ENCODE assay signal across 13 cellular contexts in the genomic region with DNA sequence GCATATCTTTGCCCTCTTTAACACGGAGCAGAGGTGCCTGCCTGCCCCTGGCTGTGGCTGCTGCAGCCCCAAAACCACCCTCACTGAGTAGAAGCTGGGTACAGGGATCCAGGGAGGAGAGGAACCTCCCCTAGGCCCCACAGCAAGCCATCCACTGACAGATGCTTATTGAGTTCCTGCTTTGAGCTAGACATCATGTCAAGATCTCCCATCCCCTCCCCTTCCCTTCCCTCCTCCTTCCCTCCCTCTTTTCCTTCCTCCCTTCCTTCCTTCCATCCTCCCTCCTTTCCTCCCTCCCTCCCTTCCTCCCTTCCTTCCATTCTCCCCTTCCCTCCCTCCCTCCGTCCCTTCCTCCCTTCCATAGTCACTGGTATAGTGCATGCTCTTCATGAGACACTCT. TPM values are rescaled to one million over a fixed set of nuclear protein-coding genes. Genes with fewer than 3 reads are reported as not detected.
DNase-seq lines count a peak whose midpoint lies in the region; ATAC-seq, FAIRE-seq and TF ChIP-seq lines count a peak whose summit lies in the region.
"Had no signal": no experiment of that assay in that cellular context is flagged by ENCODE, and none has a peak within 500 bp of the region (broad histone marks: within the 10 kb centered on the region; RNA-seq: fewer than 3 reads in every experiment).

No MANE protein-coding gene starts in this region.

- H3K4me3 Mint-ChIP-seq in astrocyte (ENCODE audit: unreplicated experiment) (no peak overlapping the region), osteocyte (ENCODE audit: unreplicated experiment) (no peak overlapping the region)
- H3K4me3 Mint-ChIP-seq: effector memory CD8-positive, alpha-beta T cell; natural killer cell had no signal

- H2AK5ac ChIP-seq in IMR-90 (ENCODE audit: low read depth, low read length): peak overlapping the region; percentile 95

- intact Hi-C loops in IMR-90 (cut with micrococcal nuclease): no loop called here

- peak overlapping the region; percentile 14 for H2BK5ac ChIP-seq in IMR-90 (ENCODE audit: low read depth, low read length, poor library complexity, severe bottlenecking)

- FAIRE-seq in astrocyte (lab: Jason Lieb, UNC): no peak

- H3K18ac ChIP-seq in IMR-90 (ENCODE audit: low read depth, low read length): peak overlapping the region; percentile 12

- no peak overlapping the region for H3K56ac ChIP-seq in IMR-90 (ENCODE audit: extremely low read depth, insufficient read depth, low read length)

- H3K36me3 Mint-ChIP-seq in astrocyte (ENCODE audit: low read depth, unreplicated experiment) (peaks cover 12% of the 10 kb centered on the region), osteocyte (ENCODE audit: unreplicated experiment) (peaks cover 6% of the 10 kb centered on the region)
- H3K36me3 Mint-ChIP-seq: natural killer cell had no signal

- H3K27ac Mint-ChIP-seq in astrocyte (ENCODE audit: unreplicated experiment): no peak overlapping the region
- H3K27ac Mint-ChIP-seq in osteocyte (ENCODE audit: unreplicated experiment): peak overlapping the region; percentile 89
- H3K27ac Mint-ChIP-seq: natural killer cell had no signal

- peaks cover 0 to 15% of the 10 kb centered on the region in 2 experiments; a peak in 2 of 4 replicates for H3K79me1 ChIP-seq in IMR-90 (ENCODE audit: low read depth in 1 of 2, low read length in 2 of 2)

- peak overlapping the region; percentile 82 for H3K23ac ChIP-seq in IMR-90 (ENCODE audit: low read depth, low read length)

- H3K36me3 ChIP-seq in IMR-90 (ENCODE audit: control insufficient read depth, insufficient read depth, low read length) (no peaks in the 10 kb centered on the region), astrocyte (ENCODE audit: insufficient read depth, low read length) (no peaks in the 10 kb centered on the region)
- H3K36me3 ChIP-seq: adrenal gland had no signal

- H2BK15ac ChIP-seq in IMR-90 (ENCODE audit: low read depth, low read length): peak overlapping the region; percentile 98; the same call in 2 of the 3 replicates

- peak overlapping the region; percentile 78 for H3K4ac ChIP-seq in IMR-90 (ENCODE audit: low read depth, low read length)

- no peak for ATAC-seq in IMR-90 (ENCODE audit: low read depth)
- no peak for ATAC-seq in GM18858 (IDR thresholded peaks at IDR 0.05; ENCODE audit: unreplicated experiment)
- ATAC-seq: effector memory CD8-positive, alpha-beta T cell; natural killer cell had no signal

- H3K4me1 Mint-ChIP-seq in astrocyte (ENCODE audit: low read depth, unreplicated experiment) (peaks cover 14% of the 10 kb centered on the region), osteocyte (ENCODE audit: unreplicated experiment) (peaks cover 39% of the 10 kb centered on the region)

- H3K9ac ChIP-seq in IMR-90 (ENCODE audit: low read depth, low read length) (0 out of 2 replicates have a peak overlapping the region, but pooled peaks have one; percentile 12), astrocyte (ENCODE audit: low read length) (peak overlapping the region; percentile 21)

- H3K27me3 ChIP-seq in IMR-90 (ENCODE audit: control insufficient read depth, insufficient read depth, low read length): no peaks in the 10 kb centered on the region
- H3K27me3 ChIP-seq in astrocyte (ENCODE audit: insufficient read depth, low read length): no peaks in the 10 kb centered on the region
- H3K27me3 ChIP-seq: adrenal gland had no signal

- H3K4me1 ChIP-seq in IMR-90 (ENCODE audit: control insufficient read depth, insufficient read depth, low read length) (peaks cover 26% of the 10 kb centered on the region), astrocyte (ENCODE audit: insufficient read depth, low read length) (peaks cover 38% of the 10 kb centered on the region)

- H3K9me3 Mint-ChIP-seq in astrocyte (ENCODE audit: unreplicated experiment): no peaks in the 10 kb centered on the region
- H3K9me3 Mint-ChIP-seq in osteocyte (ENCODE audit: unreplicated experiment): no peaks in the 10 kb centered on the region
- H3K9me3 Mint-ChIP-seq: effector memory CD8-positive, alpha-beta T cell; natural killer cell had no signal

- no peaks in the 10 kb centered on the region for H3K27me3 Mint-ChIP-seq in astrocyte (ENCODE audit: low read depth, unreplicated experiment)
- H3K27me3 Mint-ChIP-seq in osteocyte (ENCODE audit: unreplicated experiment): no peaks in the 10 kb centered on the region

- H3K9me3 ChIP-seq in IMR-90 (ENCODE audit: control insufficient read depth, insufficient read depth, low read length) (no peaks in the 10 kb centered on the region), astrocyte (ENCODE audit: insufficient read depth, low read depth, low read length) (no peaks in the 10 kb centered on the region)
- H3K9me3 ChIP-seq: adrenal gland had no signal

- TF ChIP-seq CTCF in IMR-90 (conservative IDR thresholded peaks at IDR 0.05; ENCODE audit: low read depth, low read length) (no peak), astrocyte (IDR thresholded peaks at IDR 0.05; ENCODE audit: insufficient read depth, low read depth, low read length) (no peak), osteocyte (IDR thresholded peaks at IDR 0.05) (no peak)

- DNase-seq in IMR-90: no peak
- DNase-seq in astrocyte (ENCODE audit: low read depth): no peak
- no peak for DNase-seq in osteocyte (ENCODE audit: extremely low spot score, unreplicated experiment)
- no peak for DNase-seq in nucleus accumbens (lab: John Stamatoyannopoulos, UW)
- no peak for DNase-seq in anterior cingulate cortex (lab: John Stamatoyannopoulos, UW)
- DNase-seq: activated CD4-positive, alpha-beta T cell treated with anti-CD3 and anti-CD28 coated beads, Interleukin-2, amount 50 U/mL, for 4 hours; effector memory CD8-positive, alpha-beta T cell; natural killer cell; NCI-H2081; NCI-H524 treated with DMSO at 0.1 percent for 48 hours; SIG-M5 had no signal

- TF ChIP-seq RAD21 in IMR-90 (IDR thresholded peaks at IDR 0.05; ENCODE audit: low read length): no peak

- H4K91ac ChIP-seq in IMR-90 (ENCODE audit: insufficient read depth, low read depth, low read length): peak overlapping the region; percentile 94

- H4K8ac ChIP-seq in IMR-90 (ENCODE audit: low read depth in 2 of 2, low read length in 2 of 2): peak overlapping the region; percentile 91 to 99

- peak overlapping the region; percentile 85; the same call in 1 of the 2 replicates for H2BK120ac ChIP-seq in IMR-90 (ENCODE audit: low read depth, low read length)

- POLR2A ChIA-PET in IMR-90 (lab: Charles Lee; ENCODE audit: unreplicated experiment): no interaction called here

- peak overlapping the region; percentile 86 for H2AK9ac ChIP-seq in IMR-90 (replicated peaks; ENCODE audit: low read depth, low read length, poor library complexity)

- peak overlapping the region; percentile 86 for H4K5ac ChIP-seq in IMR-90 (ENCODE audit: low read depth, low read length)

- no peaks in the 10 kb centered on the region for H3K79me2 ChIP-seq in astrocyte (ENCODE audit: insufficient read depth, low read length)

- H3K4me3 ChIP-seq in IMR-90 (ENCODE audit: insufficient read depth, low read depth, low read length): no peak overlapping the region
- H3K4me3 ChIP-seq in astrocyte (ENCODE audit: insufficient read depth, low read depth, low read length): no peak overlapping the region
- H3K4me3 ChIP-seq: adrenal gland had no signal

- H4K20me1 ChIP-seq in IMR-90 (ENCODE audit: insufficient read depth, low read length) (no peaks in the 10 kb centered on the region), astrocyte (ENCODE audit: insufficient read depth, low read length) (no peaks in the 10 kb centered on the region)

- in situ Hi-C loops in IMR-90 (cut with MboI; ENCODE audit: low sequenced_read_pairs): no loop called here

- dilution Hi-C loops in IMR-90 (cut with HindIII; ENCODE audit: low sequenced_read_pairs, unreplicated experiment): no loop called here

- H2AFZ ChIP-seq in IMR-90 (replicated peaks; ENCODE audit: low read length, poor library complexity) (peak overlapping the region; percentile 93), astrocyte (ENCODE audit: low read depth, low read length) (no peak overlapping the region)

- peak overlapping the region; percentile 77 for H2BK20ac ChIP-seq in IMR-90 (ENCODE audit: low read depth, low read length)

- CTCF ChIA-PET in IMR-90 (lab: Yijun Ruan, JAX): no interaction called here

- no TSS peak for BruUV-seq in IMR-90 (replicated peaks; lab: Mats Ljungman, UMichigan)

- no CpG with 5 or more reads among the region's 2 CpGs for WGBS in IMR-90 (ENCODE audit: extremely low coverage in 2 of 2, insufficient read length in 1 of 2), 2 experiments

- TF ChIP-seq POLR2A in IMR-90 (IDR thresholded peaks at IDR 0.05; ENCODE audit: low read depth, low read length): no peak

- H3K4me2 ChIP-seq in IMR-90 (ENCODE audit: low read depth, low read length): no peak overlapping the region
- peak overlapping the region; percentile 45 for H3K4me2 ChIP-seq in astrocyte (ENCODE audit: low read length)

- H3K27ac ChIP-seq in IMR-90 (ENCODE audit: insufficient read depth, low read length) (peak overlapping the region; percentile 12; the same call in 1 of the 2 replicates), astrocyte (ENCODE audit: low read depth, low read length) (no peak overlapping the region)

- peak overlapping the region; percentile 39 for H3K14ac ChIP-seq in IMR-90 (replicated peaks; ENCODE audit: low read depth, low read length)

- H3K9me1 ChIP-seq in IMR-90 (ENCODE audit: insufficient read depth, low read length): peaks cover 23% of the 10 kb centered on the region

TF ChIP-seq in IMR-90, 13 proteins besides CTCF, POLR2A, EP300 and RAD21 (continues in another document):
- no peak for TF ChIP-seq RFX5 (IDR thresholded peaks at IDR 0.05; ENCODE audit: low read depth, low read length)

RNA-seq across cellular contexts. Expression of gene GOLGA2, which starts 29.3 kb away (rescaled TPM):
- total RNA-seq in IMR-90 (2012; rRNA removed) (118 TPM in 2 replicates), astrocyte (105 and 117 TPM in 2 replicates), osteocyte (176 and 184 TPM in 2 replicates)
- polyA plus RNA-seq in IMR-90 (2012; rRNA removed): 124 and 146 TPM in 2 replicates
- polyA plus RNA-seq in IMR-90 (2012; cell fraction: cytosol; rRNA removed): 69.6 and 69.8 TPM in 2 replicates
- 168 and 324 TPM in 2 replicates for polyA plus RNA-seq in IMR-90 (2012; cell fraction: nucleus; rRNA removed; ENCODE audit: low replicate concordance)

RNA-seq across cellular contexts. Expression of gene SWI5, which starts 29.6 kb away (rescaled TPM):
- total RNA-seq in IMR-90 (2012; rRNA removed) (37.5 and 38.9 TPM in 2 replicates), astrocyte (29.2 and 30.8 TPM in 2 replicates), osteocyte (24.7 and 26.4 TPM in 2 replicates)
- 93.5 and 99.7 TPM in 2 replicates for polyA plus RNA-seq in IMR-90 (2012; rRNA removed)
- polyA plus RNA-seq in IMR-90 (2012; cell fraction: cytosol; rRNA removed): 67.9 and 73.4 TPM in 2 replicates
- 21.7 and 25.2 TPM in 2 replicates for polyA plus RNA-seq in IMR-90 (2012; cell fraction: nucleus; rRNA removed; ENCODE audit: low replicate concordance)

RNA-seq across cellular contexts. Expression of gene DNM1, which starts 43.3 kb away (rescaled TPM):
- total RNA-seq in IMR-90 (2012; rRNA removed) (11.4 and 13.6 TPM in 2 replicates), astrocyte (29.7 and 37.6 TPM in 2 replicates), osteocyte (40.2 and 45.4 TPM in 2 replicates)
- polyA plus RNA-seq in IMR-90 (2012; rRNA removed): 17.7 and 19.3 TPM in 2 replicates
- polyA plus RNA-seq in IMR-90 (2012; cell fraction: cytosol; rRNA removed): 7.8 and 11.0 TPM in 2 replicates
- polyA plus RNA-seq in IMR-90 (2012; cell fraction: nucleus; rRNA removed; ENCODE audit: low replicate concordance): 110 and 165 TPM in 2 replicates

RNA-seq across cellular contexts. Expression of gene CIZ1, which starts 55.1 kb away (rescaled TPM):
- 13.8 and 20.6 TPM in 2 replicates for total RNA-seq in IMR-90 (2012; rRNA removed)
- 51.9 and 54.4 TPM in 2 replicates for polyA plus RNA-seq in IMR-90 (2012; rRNA removed)
- polyA plus RNA-seq in IMR-90 (2012; cell fraction: cytosol; rRNA removed): 31.3 and 33.3 TPM in 2 replicates
- polyA plus RNA-seq in IMR-90 (2012; cell fraction: nucleus; rRNA removed; ENCODE audit: low replicate concordance): 104 and 121 TPM in 2 replicates
- 110 and 117 TPM in 2 replicates for total RNA-seq in astrocyte
- 147 and 170 TPM in 2 replicates for total RNA-seq in osteocyte
